8 cellular contexts compared by ENCODE assay signal in the genomic region with DNA sequence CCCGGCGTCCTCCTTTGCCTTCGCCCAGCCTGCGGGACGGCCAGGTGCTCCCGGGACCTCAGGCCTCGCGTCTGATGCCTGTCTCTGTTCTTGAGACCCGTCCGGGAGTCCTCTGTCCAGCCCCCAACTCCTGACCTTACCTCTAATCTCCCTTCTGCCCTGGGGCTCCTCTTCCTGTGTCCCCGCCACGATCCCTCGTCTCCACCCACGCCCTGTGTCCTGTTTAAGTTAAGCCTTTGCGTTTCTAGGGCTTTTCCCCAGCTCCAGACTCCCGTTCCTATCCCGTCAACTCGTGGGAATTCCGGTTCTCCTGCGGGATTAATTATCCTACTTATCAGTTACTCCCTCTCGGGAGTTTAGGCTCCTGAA. TPM values are rescaled to one million over a fixed set of nuclear protein-coding genes. Genes with fewer than 3 reads are reported as not detected.
A peak's percentile ranks its signal among the peaks of the same experiment; 100 is the strongest.
DNase-seq lines count a peak whose midpoint lies in the region; ATAC-seq and TF ChIP-seq lines count a peak whose summit lies in the region.

No MANE protein-coding gene starts in this region.

- TF ChIP-seq CTCF in GM12865 (IDR thresholded peaks at IDR 0.05; ENCODE audit: insufficient read depth, low read depth, low read length, missing control alignments): no peak
- no peak for TF ChIP-seq CTCF in PC-3 (conservative IDR thresholded peaks at IDR 0.05; ENCODE audit: low read depth, low read length)
- no peak for TF ChIP-seq CTCF in epithelial cell of esophagus (IDR thresholded peaks at IDR 0.05; ENCODE audit: insufficient read depth, low read depth, low read length, missing control alignments)
- no peak for TF ChIP-seq CTCF in progenitor cell of endocrine pancreas (IDR thresholded peaks at IDR 0.05; ENCODE audit: unreplicated experiment)
- TF ChIP-seq CTCF in omental fat pad (IDR thresholded peaks at IDR 0.05): no peak

- H3K79me2 ChIP-seq in PC-3 (ENCODE audit: low read length): peaks cover 87% of the 10 kb centered on the region

- H3K4me3 Mint-ChIP-seq in progenitor cell of endocrine pancreas (ENCODE audit: low read depth): peak overlapping the region; percentile 86

- DNase-seq in GM12865 (ENCODE audit: low read depth): no peak
- no peak for DNase-seq in PC-3
- peak; percentile 32 for DNase-seq in epithelial cell of esophagus (ENCODE audit: low read depth)
- DNase-seq in progenitor cell of endocrine pancreas (ENCODE audit: low spot score, unreplicated experiment): no peak
- no peak for DNase-seq in omental fat pad (ENCODE audit: low spot score)
- no peak for DNase-seq in AML-193 (lab: John Stamatoyannopoulos, UW)

- H3K27me3 Mint-ChIP-seq in progenitor cell of endocrine pancreas: no peaks in the 10 kb centered on the region

- peak overlapping the region; percentile 99 for H3K27ac Mint-ChIP-seq in progenitor cell of endocrine pancreas

- peaks cover 42% of the 10 kb centered on the region for H3K36me3 ChIP-seq in PC-3 (ENCODE audit: low read depth, low read length)

- POLR2A ChIA-PET in PC-3 (lab: Charles Lee; ENCODE audit: unreplicated experiment): interaction anchor here (0.7 kb wide), 1 partner anchor 208 kb away, joined by 3 read pairs; no protein-coding TSS in a partner anchor

- no peaks in the 10 kb centered on the region for H3K9me3 Mint-ChIP-seq in progenitor cell of endocrine pancreas (ENCODE audit: low read depth)

- peaks cover 22% of the 10 kb centered on the region for H3K4me1 Mint-ChIP-seq in progenitor cell of endocrine pancreas (ENCODE audit: low read depth)

- H3K9me3 ChIP-seq in PC-3 (ENCODE audit: low read length): no peaks in the 10 kb centered on the region

- no peaks in the 10 kb centered on the region for H3F3A ChIP-seq in PC-3 (ENCODE audit: low read length, unreplicated experiment)

- no peaks in the 10 kb centered on the region for H3K9me2 ChIP-seq in PC-3 (replicated peaks; ENCODE audit: low read length)

- peak overlapping the region; percentile 98 for H3K9ac ChIP-seq in PC-3 (ENCODE audit: low read length)

- BruUV-seq in PC-3 (replicated peaks; lab: Mats Ljungman, UMichigan): no TSS peak

- H3K27ac ChIP-seq in PC-3 (ENCODE audit: low read length): peak overlapping the region; percentile 82

- peaks cover 51% of the 10 kb centered on the region for H4K20me1 ChIP-seq in PC-3 (ENCODE audit: low read length)

- peaks cover 7% of the 10 kb centered on the region for H3K36me3 Mint-ChIP-seq in progenitor cell of endocrine pancreas (ENCODE audit: insufficient read depth)

- H3K4me3 ChIP-seq in GM12865 (ENCODE audit: low read depth, low read length): peak overlapping the region; percentile 83
- peak overlapping the region; percentile 84 for H3K4me3 ChIP-seq in PC-3 (ENCODE audit: low read length)
- peak overlapping the region; percentile 98 for H3K4me3 ChIP-seq in epithelial cell of esophagus (ENCODE audit: low read length)

- intact Hi-C loops in PC-3 (cut with micrococcal nuclease): loop anchor here (2.0 kb wide), 1 partner anchor 13 kb away; a partner anchor contains a TSS

- CTCF ChIA-PET in PC-3 (lab: Charles Lee): no interaction called here

- peak overlapping the region; percentile 74; the same call in 1 of the 2 replicates for H2AFZ ChIP-seq in PC-3 (ENCODE audit: low read length)

- no peaks in the 10 kb centered on the region for H3K27me3 ChIP-seq in PC-3 (ENCODE audit: low read length)

- H3K4me2 ChIP-seq in PC-3 (ENCODE audit: low read length): peak overlapping the region; percentile 95

- H3K4me1 ChIP-seq in PC-3 (ENCODE audit: insufficient read depth, low read length): peaks cover 27% of the 10 kb centered on the region

- ATAC-seq in PC-3 (no peak), omental fat pad (ENCODE audit: low FRiP score) (no peak), HG03565 (IDR thresholded peaks at IDR 0.05; ENCODE audit: unreplicated experiment) (no peak), HG02938 (IDR thresholded peaks at IDR 0.05; ENCODE audit: unreplicated experiment) (no peak)

RNA-seq across cellular contexts. Expression of a gene that starts 0.7 kb away (rescaled TPM):
- 55.5 and 65.8 TPM in 2 replicates for total RNA-seq in PC-3 (2014; rRNA removed)
- total RNA-seq in progenitor cell of endocrine pancreas: 188 and 210 TPM in 2 replicates
- 100 to 1,000 TPM in 2 of 4 donors, 10 to 100 TPM in 2; 79.5 to 160 (median 112) TPM for total RNA-seq in omental fat pad

RNA-seq across cellular contexts. Expression of a gene that starts 13.9 kb away (rescaled TPM):
- total RNA-seq in PC-3 (2014; rRNA removed) (7.1 and 12.6 TPM in 2 replicates), progenitor cell of endocrine pancreas (0.72 and 0.75 TPM in 2 replicates), omental fat pad (1 to 10 TPM; 6.6 to 9.1 (median 7.8) TPM)

RNA-seq across cellular contexts. Expression of a gene that starts 23.4 kb away (rescaled TPM):
- total RNA-seq in PC-3 (2014; rRNA removed) (0.73 and 1.4 TPM in 2 replicates), progenitor cell of endocrine pancreas (1.6 and 2.1 TPM in 2 replicates), omental fat pad (10 to 100 TPM; 12.1 to 24.1 (median 17.4) TPM)

RNA-seq across cellular contexts. Expression of a gene that starts 34.4 kb away (rescaled TPM):
- total RNA-seq in PC-3 (2014; rRNA removed) (1.1 and 3.7 TPM in 2 replicates), progenitor cell of endocrine pancreas (133 and 144 TPM in 2 replicates), omental fat pad (under 1 TPM in 2 of 4 donors, not detected in 2; 0.28 to 0.84 TPM)

RNA-seq across cellular contexts. Expression of a gene that starts 52.9 kb away (rescaled TPM):
- not detected in 2 replicates for total RNA-seq in PC-3 (2014; rRNA removed)
- not detected in 2 replicates for total RNA-seq in progenitor cell of endocrine pancreas
- not detected for total RNA-seq in omental fat pad
